ENCODE assay signal across 9 cellular contexts in genomic region chr1:26134466-26134865, GRCh38. TPM values are rescaled to one million over a fixed set of nuclear protein-coding genes. Genes with fewer than 3 reads are reported as not detected.
"Had no signal": no experiment of that assay in that cellular context is flagged by ENCODE, and none has a peak within 500 bp of the region (broad histone marks: within the 10 kb centered on the region; RNA-seq: fewer than 3 reads in every experiment).

No MANE protein-coding gene starts in this region.

- DNase-seq: H9, HCEC 1CT, IMR-90 had no signal

- H3K9me3 Mint-ChIP-seq: GM23338 had no signal

- H3K27ac Mint-ChIP-seq: GM23338, H9 had no signal

- H2AFZ ChIP-seq: GM23338 had no signal

- H3K4me2 ChIP-seq: GM23338 had no signal

- FAIRE-seq: H1, H54, K562 had no signal

- H3K4me3 ChIP-seq: GM23338, K562 had no signal

- H3K4me3 Mint-ChIP-seq: GM23338, H9 had no signal

- H3K27ac ChIP-seq: HL-60 had no signal

- ATAC-seq: GM23338, K562 had no signal

RNA-seq across cellular contexts. Expression of gene FAM110D, which starts 24.4 kb away (rescaled TPM):
- total RNA-seq: IMR-90 had no signal
- polyA plus RNA-seq: IMR-90 had no signal

RNA-seq across cellular contexts. Expression of gene C1orf232, which starts 34.3 kb away (rescaled TPM):
- total RNA-seq: GM23338, H1, H9, HT1080, IMR-90, K562 had no signal
- polyA plus RNA-seq: GM23338, H1, IMR-90, K562 had no signal

RNA-seq across cellular contexts. Expression of gene ZNF593OS, which starts 37.2 kb away (rescaled TPM):
- total RNA-seq: GM23338, H1, H9, HT1080, IMR-90, K562 had no signal
- polyA plus RNA-seq: H1, IMR-90 had no signal
